Comparison of ENCODE assay signal across 8 cellular contexts in the genomic region with DNA sequence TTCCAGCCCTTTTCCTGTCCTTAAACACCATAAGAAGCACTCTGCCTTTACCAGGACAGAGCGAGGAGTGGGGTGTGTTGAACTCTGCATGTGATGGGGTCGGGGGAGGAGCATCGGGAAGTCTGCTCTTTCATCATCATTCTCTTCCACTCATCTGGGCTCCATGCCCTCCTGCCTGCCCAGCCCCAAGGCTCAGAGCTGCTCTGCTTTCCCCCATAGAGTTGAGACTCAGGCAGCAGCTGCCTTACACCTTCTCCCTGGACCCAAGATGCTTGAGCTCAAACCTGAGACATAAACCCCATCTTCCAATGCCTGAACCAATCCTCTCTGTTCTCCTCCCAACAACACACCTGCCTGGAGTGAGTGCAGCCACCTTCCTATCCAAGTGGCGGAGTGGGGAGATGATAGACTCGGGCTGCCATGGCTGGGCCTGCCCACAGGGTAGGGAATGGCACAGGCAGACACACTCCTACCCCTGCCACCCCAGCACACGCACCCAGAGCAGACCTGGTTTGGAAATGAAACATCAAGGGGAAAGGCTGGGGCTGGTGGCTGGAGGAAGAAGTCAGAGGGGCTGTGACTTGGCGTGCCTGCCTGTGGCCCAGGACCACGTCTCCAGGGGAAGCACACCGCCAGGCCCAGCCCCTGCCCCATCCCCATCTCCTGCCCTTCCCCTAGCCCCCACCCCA. TPM values are rescaled to one million over a fixed set of nuclear protein-coding genes. Genes with fewer than 3 reads are reported as not detected.
A peak's percentile ranks its signal among the peaks of the same experiment; 100 is the strongest.
DNase-seq lines count a peak whose midpoint lies in the region; ATAC-seq, FAIRE-seq and TF ChIP-seq lines count a peak whose summit lies in the region.

No MANE protein-coding gene starts in this region.

- ATAC-seq in GM18505 (IDR thresholded peaks at IDR 0.05; ENCODE audit: unreplicated experiment) (no peak), SK-N-SH treated with all-trans-retinoic acid at 6 μM for 48 hours (peak; percentile 26), pancreas (peak in 3 of 4 donors; percentile 8 to 69 (median 53)), HG03460 (IDR thresholded peaks at IDR 0.05; ENCODE audit: unreplicated experiment) (no peak)

- TF ChIP-seq CTCF in esophagus muscularis mucosa (IDR thresholded peaks at IDR 0.05) (no peak), pancreas (IDR thresholded peaks at IDR 0.05) (no peak)

- intact Hi-C loops in esophagus muscularis mucosa (cut with DNase I) (loop anchor here (2.0 to 10.0 kb wide), 2 partner anchors 26 to 68 kb away; partner anchors contain the start of gene FRS3), pancreas (cut with DNase I) (no loop called here)

- H3K27me3 ChIP-seq in esophagus muscularis mucosa, result no peaks in the 10 kb centered on the region
- H3K27me3 ChIP-seq in pancreas, result no peaks in the 10 kb centered on the region

- H3K9me3 ChIP-seq in esophagus muscularis mucosa (no peaks in the 10 kb centered on the region), pancreas (no peaks in the 10 kb centered on the region)

- H3K36me3 ChIP-seq in esophagus muscularis mucosa (peaks cover 0 to 9% (median 6%) of the 10 kb centered on the region in 4 donors), pancreas (no peaks in the 10 kb centered on the region)

- WGBS in esophagus muscularis mucosa, result 74% methylated on average over 9 of the region's 9 CpGs
- 88 to 89% methylated on average over 9 of the region's 9 CpGs for WGBS in pancreas, 2 donors

- H3K4me3 ChIP-seq in esophagus muscularis mucosa (peak overlapping the region in 1 of 4 donors; percentile 0), pancreas (no peak overlapping the region)

- peak; percentile 70 for TF ChIP-seq POLR2A in GM18505 (IDR thresholded peaks at IDR 0.05; ENCODE audit: borderline replicate concordance, extremely low read depth, insufficient read depth, insufficient read length)
- TF ChIP-seq POLR2A in esophagus muscularis mucosa (IDR thresholded peaks at IDR 0.05; ENCODE audit: low read depth), result no peak
- no peak for TF ChIP-seq POLR2A in erythroblast (IDR thresholded peaks at IDR 0.05; ENCODE audit: low read length)

- no peak for FAIRE-seq in pancreas (lab: Jason Lieb, UNC)

- DNase-seq in esophagus muscularis mucosa (ENCODE audit: extremely low spot score) (no peak), pancreas (no peak), erythroblast (lab: John Stamatoyannopoulos, UW) (no peak), NCI-H2107 (lab: John Stamatoyannopoulos, UW) (no peak)
- DNase-seq in activated effector memory CD4-positive, alpha-beta T cell treated with Interleukin-2 at 50 U/mL for 16 hours, result no peak

- H3K4me1 ChIP-seq in esophagus muscularis mucosa (peaks cover 64 to 84% (median 72%) of the 10 kb centered on the region in 4 donors), pancreas (peaks cover 4 to 10% (median 9%) of the 10 kb centered on the region in 3 donors)

- TF ChIP-seq EP300 in esophagus muscularis mucosa (IDR thresholded peaks at IDR 0.05), result no peak

- H3K27ac ChIP-seq in esophagus muscularis mucosa (replicated peaks in 1 of 4) (peak overlapping the region; percentile 77 to 88 (median 82)), pancreas (peak overlapping the region in 1 of 4 donors; percentile 33)

TF ChIP-seq in SK-N-SH treated with all-trans-retinoic acid at 6 μM for 48 hours, 23 proteins besides CTCF, POLR2A, EP300 and RAD21:
- TF ChIP-seq ISL1 (CRISPR knock-in tag; IDR thresholded peaks at IDR 0.05) (no peak), BACH2 (CRISPR knock-in tag; IDR thresholded peaks at IDR 0.05; ENCODE audit: borderline replicate concordance) (no peak), ZFP30 (CRISPR knock-in tag; IDR thresholded peaks at IDR 0.05) (no peak), GLIS3 (CRISPR knock-in tag; IDR thresholded peaks at IDR 0.05) (no peak), TCF4 (CRISPR knock-in tag; IDR thresholded peaks at IDR 0.05; ENCODE audit: borderline replicate concordance) (no peak), ZNF8 (CRISPR knock-in tag; IDR thresholded peaks at IDR 0.05) (no peak), OSR1 (CRISPR knock-in tag; IDR thresholded peaks at IDR 0.05) (no peak), ESRRG (CRISPR knock-in tag; IDR thresholded peaks at IDR 0.05) (no peak), PPARA (CRISPR knock-in tag; IDR thresholded peaks at IDR 0.05; ENCODE audit: borderline replicate concordance) (no peak), TOX (CRISPR knock-in tag; IDR thresholded peaks at IDR 0.05; ENCODE audit: borderline replicate concordance) (no peak)
- TF ChIP-seq, protein P1, sequence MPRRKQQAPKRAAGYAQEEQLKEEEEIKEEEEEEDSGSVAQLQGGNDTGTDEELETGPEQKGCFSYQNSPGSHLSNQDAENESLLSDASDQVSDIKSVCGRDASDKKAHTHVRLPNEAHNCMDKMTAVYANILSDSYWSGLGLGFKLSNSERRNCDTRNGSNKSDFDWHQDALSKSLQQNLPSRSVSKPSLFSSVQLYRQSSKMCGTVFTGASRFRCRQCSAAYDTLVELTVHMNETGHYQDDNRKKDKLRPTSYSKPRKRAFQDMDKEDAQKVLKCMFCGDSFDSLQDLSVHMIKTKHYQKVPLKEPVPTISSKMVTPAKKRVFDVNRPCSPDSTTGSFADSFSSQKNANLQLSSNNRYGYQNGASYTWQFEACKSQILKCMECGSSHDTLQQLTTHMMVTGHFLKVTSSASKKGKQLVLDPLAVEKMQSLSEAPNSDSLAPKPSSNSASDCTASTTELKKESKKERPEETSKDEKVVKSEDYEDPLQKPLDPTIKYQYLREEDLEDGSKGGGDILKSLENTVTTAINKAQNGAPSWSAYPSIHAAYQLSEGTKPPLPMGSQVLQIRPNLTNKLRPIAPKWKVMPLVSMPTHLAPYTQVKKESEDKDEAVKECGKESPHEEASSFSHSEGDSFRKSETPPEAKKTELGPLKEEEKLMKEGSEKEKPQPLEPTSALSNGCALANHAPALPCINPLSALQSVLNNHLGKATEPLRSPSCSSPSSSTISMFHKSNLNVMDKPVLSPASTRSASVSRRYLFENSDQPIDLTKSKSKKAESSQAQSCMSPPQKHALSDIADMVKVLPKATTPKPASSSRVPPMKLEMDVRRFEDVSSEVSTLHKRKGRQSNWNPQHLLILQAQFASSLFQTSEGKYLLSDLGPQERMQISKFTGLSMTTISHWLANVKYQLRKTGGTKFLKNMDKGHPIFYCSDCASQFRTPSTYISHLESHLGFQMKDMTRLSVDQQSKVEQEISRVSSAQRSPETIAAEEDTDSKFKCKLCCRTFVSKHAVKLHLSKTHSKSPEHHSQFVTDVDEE (CRISPR knock-in tag; IDR thresholded peaks at IDR 0.05), result no peak

RNA-seq across cellular contexts. Expression of gene TFEB, which starts 28.4 kb away (rescaled TPM):
- total RNA-seq in esophagus muscularis mucosa, result 10 to 100 TPM; 24.2 to 46.7 (median 33.1) TPM
- total RNA-seq in pancreas, result 10 to 100 TPM in 3 of 6 donors, 1 to 10 TPM in 3; 6.5 to 16.2 (median 10.1) TPM
- polyA plus RNA-seq in pancreas, result 10 to 100 TPM; 27.4 to 49.4 TPM

RNA-seq across cellular contexts. Expression of gene PGC, which starts 40.2 kb away (rescaled TPM):
- total RNA-seq in esophagus muscularis mucosa (1 to 10 TPM in 1 of 4 donors, under 1 TPM in 2, not detected in 1; 0.83 to 1.1 (median 0.92) TPM), pancreas (10 to 100 TPM in 1 of 6 donors, 1 to 10 TPM in 5; 1.0 to 24.4 (median 3.2) TPM)
- 10 to 100 TPM in 1 of 2 donors, 1 to 10 TPM in 1; 1.5 to 33.6 TPM for polyA plus RNA-seq in pancreas

Comparison
In these comparisons a context has a peak if more than half of its experiments do, and no peak if none do; other contexts are left out.
1. ATAC-seq: peak in SK-N-SH treated with all-trans-retinoic acid at 6 μM for 48 hours (single experiment) and pancreas (3 of 4); none in GM18505 (single experiment) and HG03460 (single experiment).